In the genomic region with DNA sequence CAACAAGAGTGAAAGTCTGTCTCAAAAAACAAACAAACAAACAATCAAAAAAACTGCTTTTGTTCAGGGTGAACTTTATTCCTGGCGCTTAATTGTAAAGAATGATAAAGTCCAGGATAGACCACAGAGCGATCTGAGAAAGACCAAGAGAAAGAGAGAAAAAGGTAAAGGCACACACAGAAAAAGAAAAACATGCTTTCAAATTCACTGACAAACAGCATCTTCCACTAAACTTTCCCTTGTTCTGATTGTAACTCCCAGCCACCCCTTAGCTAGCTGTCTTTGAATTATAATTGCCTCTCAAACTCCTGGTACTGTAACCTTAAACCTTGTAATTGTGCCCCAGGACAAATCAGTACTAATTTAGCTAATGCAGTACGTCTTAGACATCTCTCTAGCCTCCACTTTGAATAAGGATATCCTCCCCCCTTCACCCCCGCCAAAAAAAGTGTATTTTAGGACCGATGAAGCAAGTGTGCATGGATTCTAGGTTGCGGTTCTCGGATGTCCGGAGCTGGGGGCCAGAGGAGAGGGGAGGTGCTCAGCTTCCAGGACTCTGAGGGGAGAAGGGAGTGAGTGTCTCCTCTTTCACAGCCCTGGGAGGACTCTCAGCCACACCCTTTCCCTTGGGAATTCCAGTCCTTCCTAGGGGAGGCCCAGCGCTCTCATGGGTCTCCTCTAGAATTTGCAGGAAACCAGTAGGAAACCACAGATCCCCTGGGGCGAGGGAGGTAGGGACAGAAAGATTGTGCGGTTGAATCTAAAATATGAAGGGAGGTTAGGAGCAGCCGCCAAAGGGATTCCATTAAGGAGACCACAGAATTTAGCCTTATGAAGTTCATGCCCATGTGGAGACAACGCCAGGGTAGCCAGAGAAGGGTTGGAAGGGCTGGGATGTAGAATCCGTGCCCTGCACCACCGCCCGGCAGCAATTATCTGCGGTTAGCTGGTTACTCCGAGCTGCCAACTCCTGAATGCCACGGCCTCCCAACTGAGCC, we compare ENCODE assay signal across 22 cellular contexts. TPM values are rescaled to one million over a fixed set of nuclear protein-coding genes. Genes with fewer than 3 reads are reported as not detected.
DNase-seq lines count a peak whose midpoint lies in the region; ATAC-seq and TF ChIP-seq lines count a peak whose summit lies in the region.
"Had no signal": no experiment of that assay in that cellular context is flagged by ENCODE, and none has a peak within 500 bp of the region (broad histone marks: within the 10 kb centered on the region; RNA-seq: fewer than 3 reads in every experiment).

No MANE protein-coding gene starts in this region.

- TF ChIP-seq EP300 in SK-N-SH (IDR thresholded peaks at IDR 0.05; ENCODE audit: borderline replicate concordance in 1 of 2, low read depth in 1 of 2, low read length in 1 of 2): no peak

- H3K9me3 ChIP-seq in ES-I3 (ENCODE audit: control insufficient read depth, insufficient read depth, low read length) (no peaks in the 10 kb centered on the region), Loucy (ENCODE audit: insufficient read depth, low read depth, low read length) (no peaks in the 10 kb centered on the region), SK-N-SH (no peaks in the 10 kb centered on the region)
- H3K9me3 ChIP-seq: adrenal gland, lower lobe of right lung, sigmoid colon, upper lobe of right lung had no signal

- no peaks in the 10 kb centered on the region for H3K36me3 ChIP-seq in ES-I3 (ENCODE audit: insufficient read depth, low read length)
- H3K36me3 ChIP-seq in Loucy (ENCODE audit: insufficient read depth, low read length): no peaks in the 10 kb centered on the region
- no peaks in the 10 kb centered on the region for H3K36me3 ChIP-seq in SK-N-SH (replicated peaks in 1 of 2; ENCODE audit: control insufficient read depth in 1 of 2, insufficient read depth in 2 of 2, low read length in 1 of 2)
- H3K36me3 ChIP-seq: adrenal gland, lower lobe of right lung, sigmoid colon, upper lobe of right lung had no signal

- H3K4me1 Mint-ChIP-seq in osteocyte (ENCODE audit: unreplicated experiment): no peaks in the 10 kb centered on the region
- peaks cover 4% of the 10 kb centered on the region for H3K4me1 Mint-ChIP-seq in activated T-cell treated with anti-CD3 and anti-CD28 coated beads, Interleukin-2, amount 50 U/mL, for 72 hours (ENCODE audit: low read depth)
- H3K4me1 Mint-ChIP-seq: stimulated activated effector memory CD8-positive, alpha-beta T cell treated with anti-CD3 and anti-CD28 coated beads, Interleukin-12 subunit alpha, Interleukin-12 subunit beta, amount 100 ng/mL, for 72 hours; T-helper 17 cell had no signal

- no peak for TF ChIP-seq RAD21 in SK-N-SH (IDR thresholded peaks at IDR 0.05; ENCODE audit: low read length)

- CTCF ChIA-PET in SK-N-SH (lab: Yijun Ruan, JAX): interaction anchor here (2.1 to 2.5 kb wide), 2 partner anchors 12 to 258 kb away, joined by 4 to 6 read pairs; no protein-coding TSS in a partner anchor

- peaks cover 47% of the 10 kb centered on the region for H3K9me3 Mint-ChIP-seq in osteocyte (ENCODE audit: unreplicated experiment)
- H3K9me3 Mint-ChIP-seq in activated T-cell treated with anti-CD3 and anti-CD28 coated beads, Interleukin-2, amount 50 U/mL, for 72 hours: peaks cover 0 to 2% of the 10 kb centered on the region in 2 donors
- H3K9me3 Mint-ChIP-seq: CD4-positive, alpha-beta T cell; stimulated activated effector memory CD8-positive, alpha-beta T cell treated with anti-CD3 and anti-CD28 coated beads, Interleukin-12 subunit alpha, Interleukin-12 subunit beta, amount 100 ng/mL, for 72 hours had no signal

- H3F3A ChIP-seq in Loucy (ENCODE audit: low read depth) (no peaks in the 10 kb centered on the region), SK-N-SH (replicated peaks; ENCODE audit: insufficient read depth) (no peaks in the 10 kb centered on the region)

- peak overlapping the region; percentile 41; the same call in 1 of the 2 replicates for H3K9ac ChIP-seq in ES-I3 (ENCODE audit: low read depth, low read length)
- H3K9ac ChIP-seq in Loucy (ENCODE audit: low read depth, low read length, poor library complexity, severe bottlenecking): no peak overlapping the region
- no peak overlapping the region for H3K9ac ChIP-seq in SK-N-SH

- H2AFZ ChIP-seq in Loucy (ENCODE audit: low read length) (no peak overlapping the region), SK-N-SH (ENCODE audit: low read depth) (no peak overlapping the region)

- no peak overlapping the region for H3K27ac ChIP-seq in SK-N-SH (ENCODE audit: low read depth in 2 of 2, low read length in 1 of 2)
- H3K27ac ChIP-seq: adrenal gland, lower lobe of right lung, sigmoid colon, upper lobe of right lung had no signal

- peaks cover 11% of the 10 kb centered on the region for H3K4me1 ChIP-seq in ES-I3 (ENCODE audit: insufficient read depth, low read length)
- peaks cover 34% of the 10 kb centered on the region for H3K4me1 ChIP-seq in Loucy (ENCODE audit: insufficient read depth, low read length, poor library complexity, severe bottlenecking)
- peaks cover 0 to 11% of the 10 kb centered on the region in 2 experiments; a peak in 1 of 4 replicates for H3K4me1 ChIP-seq in SK-N-SH (ENCODE audit: control insufficient read depth in 1 of 2, insufficient read depth in 2 of 2, low read depth in 1 of 2, low read length in 1 of 2)
- H3K4me1 ChIP-seq: lower lobe of right lung, sigmoid colon, upper lobe of right lung had no signal

- POLR2A ChIA-PET in SK-N-SH (lab: Yijun Ruan, JAX): no interaction called here

- H3K79me2 ChIP-seq in Loucy (ENCODE audit: insufficient read depth, low read length): no peaks in the 10 kb centered on the region
- H3K79me2 ChIP-seq in SK-N-SH (ENCODE audit: insufficient read depth): no peaks in the 10 kb centered on the region

- H3K4me3 Mint-ChIP-seq in osteocyte (ENCODE audit: unreplicated experiment): no peak overlapping the region
- no peak overlapping the region for H3K4me3 Mint-ChIP-seq in activated T-cell treated with anti-CD3 and anti-CD28 coated beads, Interleukin-2, amount 50 U/mL, for 72 hours
- H3K4me3 Mint-ChIP-seq: CD4-positive, alpha-beta T cell; stimulated activated effector memory CD8-positive, alpha-beta T cell treated with anti-CD3 and anti-CD28 coated beads, Interleukin-12 subunit alpha, Interleukin-12 subunit beta, amount 100 ng/mL, for 72 hours; T-helper 17 cell had no signal

- H3K27me3 ChIP-seq in Loucy (ENCODE audit: insufficient read depth, low read length, poor library complexity, severe bottlenecking): no peaks in the 10 kb centered on the region
- H3K27me3 ChIP-seq in SK-N-SH (ENCODE audit: insufficient read depth): no peaks in the 10 kb centered on the region
- H3K27me3 ChIP-seq: adrenal gland, upper lobe of right lung had no signal

- H3K27ac Mint-ChIP-seq in osteocyte (ENCODE audit: unreplicated experiment): no peak overlapping the region
- no peak overlapping the region for H3K27ac Mint-ChIP-seq in activated T-cell treated with anti-CD3 and anti-CD28 coated beads, Interleukin-2, amount 50 U/mL, for 72 hours
- H3K27ac Mint-ChIP-seq: CD4-positive, alpha-beta T cell; stimulated activated effector memory CD8-positive, alpha-beta T cell treated with anti-CD3 and anti-CD28 coated beads, Interleukin-12 subunit alpha, Interleukin-12 subunit beta, amount 100 ng/mL, for 72 hours; T-helper 17 cell had no signal

- no peak for TF ChIP-seq CTCF in Loucy (conservative IDR thresholded peaks at IDR 0.05; ENCODE audit: low read length)
- no peak for TF ChIP-seq CTCF in osteocyte (IDR thresholded peaks at IDR 0.05)
- no peak for TF ChIP-seq CTCF in SK-N-SH (IDR thresholded peaks at IDR 0.05)

- no peak overlapping the region for H3K4me3 ChIP-seq in Loucy (ENCODE audit: low read length, poor library complexity, severe bottlenecking)
- H3K4me3 ChIP-seq in SK-N-SH (ENCODE audit: low read depth in 2 of 2, low read length in 1 of 2): no peak overlapping the region
- H3K4me3 ChIP-seq: adrenal gland, lower lobe of right lung, sigmoid colon, upper lobe of right lung had no signal

- H3K36me3 Mint-ChIP-seq in osteocyte (ENCODE audit: unreplicated experiment): no peaks in the 10 kb centered on the region
- no peaks in the 10 kb centered on the region for H3K36me3 Mint-ChIP-seq in activated T-cell treated with anti-CD3 and anti-CD28 coated beads, Interleukin-2, amount 50 U/mL, for 72 hours (ENCODE audit: insufficient read depth in 2 of 2)
- H3K36me3 Mint-ChIP-seq: stimulated activated effector memory CD8-positive, alpha-beta T cell treated with anti-CD3 and anti-CD28 coated beads, Interleukin-12 subunit alpha, Interleukin-12 subunit beta, amount 100 ng/mL, for 72 hours had no signal

- DNase-seq in cerebellar cortex (ENCODE audit: low spot score): peak; percentile 44
- DNase-seq in osteocyte (ENCODE audit: extremely low spot score, unreplicated experiment): peak; percentile 54
- no peak for DNase-seq in NCI-H524 (lab: John Stamatoyannopoulos, UW)
- DNase-seq in SK-N-SH: no peak
- no peak for DNase-seq in activated T-cell treated with anti-CD3 and anti-CD28 coated beads, Interleukin-2, amount 50 U/mL, for 72 hours
- DNase-seq: activated CD4-positive, CD25-positive, alpha-beta regulatory T cell treated with anti-CD3 and anti-CD28 coated beads, Interleukin-2, amount 50 U/mL, for 72 hours; adrenal gland; CD4-positive, alpha-beta T cell; GF-D8; HCEC 1CT; hypothalamus; lower lobe of right lung; NCI-H1048; NCI-H69; sigmoid colon; stimulated activated CD4-positive, alpha-beta T cell treated with anti-CD3 and anti-CD28 coated beads, Interleukin-4, amount 100 ng/mL, for 4 hours; T-helper 17 cell; upper lobe of right lung had no signal

- no peak for ATAC-seq in activated T-cell treated with anti-CD3 and anti-CD28 coated beads, Interleukin-2, amount 50 U/mL, for 72 hours (replicated peaks in 1 of 2)
- ATAC-seq in GM18498 (IDR thresholded peaks at IDR 0.05; ENCODE audit: unreplicated experiment): no peak
- ATAC-seq: lower lobe of right lung; stimulated activated effector memory CD8-positive, alpha-beta T cell treated with anti-CD3 and anti-CD28 coated beads, Interleukin-12 subunit alpha, Interleukin-12 subunit beta, amount 100 ng/mL, for 72 hours; T-helper 17 cell; upper lobe of right lung had no signal

- H3K9me2 ChIP-seq in Loucy (replicated peaks; ENCODE audit: low read depth, low read length) (no peaks in the 10 kb centered on the region), SK-N-SH (no peaks in the 10 kb centered on the region)

- WGBS in SK-N-SH (ENCODE audit: low lambda C conversion rate): 50% methylated on average over 18 of the region's 19 CpGs

- no peaks in the 10 kb centered on the region for H3K27me3 Mint-ChIP-seq in osteocyte (ENCODE audit: unreplicated experiment)
- peaks cover 13% of the 10 kb centered on the region for H3K27me3 Mint-ChIP-seq in activated T-cell treated with anti-CD3 and anti-CD28 coated beads, Interleukin-2, amount 50 U/mL, for 72 hours (ENCODE audit: low read depth)

- no peaks in the 10 kb centered on the region for H4K20me1 ChIP-seq in Loucy (ENCODE audit: insufficient read depth, low read length, poor library complexity, severe bottlenecking)
- H4K20me1 ChIP-seq in SK-N-SH (ENCODE audit: insufficient read depth): no peaks in the 10 kb centered on the region

- H3K4me2 ChIP-seq in Loucy (ENCODE audit: low read depth, low read length, poor library complexity, severe bottlenecking): peak overlapping the region; percentile 35
- H3K4me2 ChIP-seq in SK-N-SH: no peak overlapping the region

RNA-seq across cellular contexts. Expression of a gene that starts 19.7 kb away (rescaled TPM):
- not detected in 2 replicates for total RNA-seq in osteocyte
- 0.41 and 0.57 TPM in 2 replicates for polyA plus RNA-seq in SK-N-SH (2012; rRNA removed)
- 0.40 and 0.92 TPM in 2 replicates for polyA plus RNA-seq in SK-N-SH (2012; cell fraction: cytosol; rRNA removed)
- polyA plus RNA-seq in SK-N-SH (2012; cell fraction: nucleus; rRNA removed): 0.64 and 0.95 TPM in 2 replicates
- under 1 TPM; 0.29 to 0.56 TPM for total RNA-seq in activated T-cell treated with anti-CD3 and anti-CD28 coated beads, Interleukin-2, amount 50 U/mL, for 72 hours
- total RNA-seq: CD4-positive, alpha-beta T cell; T-helper 17 cell had no signal

Comparison
In these comparisons a context has a peak if more than half of its experiments do, and no peak if none do; other contexts are left out.
1. DNase-seq: peak in cerebellar cortex (single experiment) and osteocyte (single experiment); none in NCI-H524 (0 of 2), SK-N-SH (single experiment) and activated T-cell treated with anti-CD3 and anti-CD28 coated beads, Interleukin-2, amount 50 U/mL, for 72 hours (0 of 2).